Comparison of ENCODE assay signal across 33 cellular contexts in genomic region chr6:127202676-127203075, GRCh38.
"Had no signal": no experiment of that assay in that cellular context is flagged by ENCODE, and none has a peak within 500 bp of the region (broad histone marks: within the 10 kb centered on the region; RNA-seq: fewer than 3 reads in every experiment).

No MANE protein-coding gene starts in this region.

- H3K27me3 ChIP-seq: ascending aorta, body of pancreas, breast epithelium had no signal

- DNase-seq: activated CD4-positive, alpha-beta memory T cell treated with anti-CD3 and anti-CD28 coated beads, Interleukin-2, amount 10 ng/mL, durations not matched to agents 7 days and 5 days; activated CD4-positive, alpha-beta T cell treated with anti-CD3 and anti-CD28 coated beads for 1 hour; activated CD4-positive, alpha-beta T cell treated with anti-CD3 and anti-CD28 coated beads for 48 hours; activated CD4-positive, CD25-positive, alpha-beta regulatory T cell; activated CD8-positive, alpha-beta memory T cell treated with anti-CD3 and anti-CD28 coated beads for 24 hours; activated CD8-positive, alpha-beta memory T cell treated with anti-CD3 and anti-CD28 coated beads, Interleukin-2, amount 10 ng/mL, durations not matched to agents 7 days and 5 days; activated CD8-positive, alpha-beta memory T cell treated with anti-CD3 and anti-CD28 coated beads, Interleukin-2, amount 50 U/mL, for 48 hours; activated effector memory CD4-positive, alpha-beta T cell treated with Interleukin-2 at 50 U/mL for 16 hours; activated naive CD4-positive, alpha-beta T cell; activated naive CD4-positive, alpha-beta T cell treated with anti-CD3 and anti-CD28 coated beads, Interleukin-2, amount 50 U/mL, for 16 hours; activated naive CD8-positive, alpha-beta T cell treated with anti-CD3 and anti-CD28 coated beads, Interleukin-2, amount 10 ng/mL, durations not matched to agents 7 days and 5 days; activated T-cell treated with anti-CD3 and anti-CD28 coated beads, Interleukin-2, amount 50 U/mL, for 48 hours; amygdala; body of pancreas; NCI-H1105; NCI-H1417 treated with DMSO at 0.1 percent for 48 hours; NCI-H187 treated with DMSO at 0.1 percent for 48 hours; NCI-H2081; NCI-H2171 treated with DMSO at 0.1 percent for 48 hours; NCI-H2227 treated with DMSO at 0.1 percent for 48 hours; NCI-H446; NCI-H524; PC-3; SIG-M5; SW 1271; T-helper 1 cell; T-helper 2 cell; T-helper 9 cell; WERI-Rb-1 had no signal

- H3K27ac ChIP-seq: ascending aorta, body of pancreas, breast epithelium, RWPE1, WERI-Rb-1 had no signal

- H3K4me1 ChIP-seq: ascending aorta, body of pancreas, breast epithelium had no signal

- H3K4me3 ChIP-seq: ascending aorta, body of pancreas, breast epithelium had no signal

- ATAC-seq: activated CD8-positive, alpha-beta memory T cell treated with anti-CD3 and anti-CD28 coated beads, Interleukin-2, amount 10 ng/mL, durations not matched to agents 7 days and 5 days; body of pancreas; PC-3; Right ventricle myocardium inferior had no signal

- H3K36me3 ChIP-seq: ascending aorta, breast epithelium, WERI-Rb-1 had no signal

- H3K9me3 ChIP-seq: ascending aorta, body of pancreas, breast epithelium had no signal
